ENCODE assay signal across 10 cellular contexts in genomic region chr10:72310241-72310633, GRCh38. TPM values are rescaled to one million over a fixed set of nuclear protein-coding genes. Genes with fewer than 3 reads are reported as not detected.
DNase-seq lines count a peak whose midpoint lies in the region; ATAC-seq and TF ChIP-seq lines count a peak whose summit lies in the region.
"Had no signal": no experiment of that assay in that cellular context is flagged by ENCODE, and none has a peak within 500 bp of the region (broad histone marks: within the 10 kb centered on the region; RNA-seq: fewer than 3 reads in every experiment).

No MANE protein-coding gene starts in this region.

- ATAC-seq in GM21381 (IDR thresholded peaks at IDR 0.05; ENCODE audit: unreplicated experiment) = no peak
- ATAC-seq in activated CD4-positive, CD25-positive, alpha-beta regulatory T cell treated with anti-CD3 and anti-CD28 coated beads, Interleukin-2, amount 50 U/mL, for 24 hours = no peak

- H3K27ac ChIP-seq in C4-2B (peak overlapping the region; percentile 12), HL-60 (replicated peaks) (0 out of 2 replicates have a peak overlapping the region, but pooled peaks have one; percentile 21), caudate nucleus (ENCODE audit: low read depth, low read length) (peak overlapping the region; percentile 24), MM.1S (ENCODE audit: low read length) (no peak overlapping the region)
- H3K27ac ChIP-seq: pancreas, WERI-Rb-1 had no signal

- no peaks in the 10 kb centered on the region for H3K4me1 ChIP-seq in MM.1S (ENCODE audit: low read length)

- H3K36me3 ChIP-seq in MM.1S (replicated peaks; ENCODE audit: insufficient read depth, low read length) = no peaks in the 10 kb centered on the region
- H3K36me3 ChIP-seq: pancreas, WERI-Rb-1 had no signal

- H3K79me2 ChIP-seq in MM.1S (ENCODE audit: low read length) = no peaks in the 10 kb centered on the region

- no peaks in the 10 kb centered on the region for H4K20me1 ChIP-seq in MM.1S (ENCODE audit: insufficient read depth, low read length)

- no peak overlapping the region for H3K4me2 ChIP-seq in MM.1S (ENCODE audit: low read depth, low read length)

- no peaks in the 10 kb centered on the region for H3F3A ChIP-seq in MM.1S (ENCODE audit: insufficient read depth, low read length)

- no peaks in the 10 kb centered on the region for H3K9me2 ChIP-seq in MM.1S (replicated peaks; ENCODE audit: insufficient read depth, low read length)

- no peak for DNase-seq in HL-60 (ENCODE audit: low read depth in 1 of 2, low spot score in 1 of 2)
- peak in 1 of 61 donors; percentile 40 for DNase-seq in caudate nucleus (lab: John Stamatoyannopoulos, UW)
- peak; percentile 87 for DNase-seq in myocyte (ENCODE audit: low read depth)
- DNase-seq in MM.1S = no peak
- DNase-seq in cortex of kidney (lab: John Stamatoyannopoulos, UW) = no peak
- DNase-seq: pancreas, WERI-Rb-1 had no signal

- H3K9me3 ChIP-seq in MM.1S (replicated peaks; ENCODE audit: insufficient read depth, low read length) = no peaks in the 10 kb centered on the region
- H3K9me3 ChIP-seq: pancreas had no signal

- H3K4me3 ChIP-seq in HL-60 (replicated peaks; ENCODE audit: insufficient read depth, low read length) (no peak overlapping the region), MM.1S (ENCODE audit: low read length) (no peak overlapping the region)
- H3K4me3 ChIP-seq: pancreas had no signal

- TF ChIP-seq CTCF in C4-2B (conservative IDR thresholded peaks at IDR 0.05) (no peak), HL-60 (IDR thresholded peaks at IDR 0.05; ENCODE audit: insufficient read depth, low read length) (no peak), MM.1S (IDR thresholded peaks at IDR 0.05; ENCODE audit: low read length) (no peak)

- H3K27me3 ChIP-seq in HL-60 (ENCODE audit: insufficient read depth, poor library complexity, severe bottlenecking) (no peaks in the 10 kb centered on the region), MM.1S (replicated peaks; ENCODE audit: insufficient read depth, low read length) (no peaks in the 10 kb centered on the region)
- H3K27me3 ChIP-seq: pancreas had no signal

- no peak overlapping the region for H2AFZ ChIP-seq in MM.1S (ENCODE audit: low read length)

- no peak overlapping the region for H3K9ac ChIP-seq in MM.1S (ENCODE audit: low read length)

RNA-seq across cellular contexts. Expression of gene DDIT4, which starts 36.5 kb away (rescaled TPM):
- total RNA-seq in myocyte = 97.0 and 97.3 TPM in 2 replicates
- 242 TPM for polyA plus RNA-seq in myocyte (2012)

RNA-seq across cellular contexts. Expression of gene DNAJB12, which starts 44.5 kb away (rescaled TPM):
- 27.1 and 30.3 TPM in 2 replicates for total RNA-seq in myocyte
- polyA plus RNA-seq in myocyte (2012) = 41.3 TPM
